In genomic region chr12:121789800-121790748, GRCh38 we compare ENCODE assay signal across 8 cellular contexts.
DNase-seq lines count a peak whose midpoint lies in the region; ATAC-seq and TF ChIP-seq lines count a peak whose summit lies in the region.

No MANE protein-coding gene starts in this region.

- H2AFZ ChIP-seq in DND-41 (ENCODE audit: low read depth, low read length) = peak overlapping the region; percentile 66

- no peaks in the 10 kb centered on the region for H3K9me3 ChIP-seq in DND-41 (ENCODE audit: insufficient read depth, low read length, severe bottlenecking)
- H3K9me3 ChIP-seq in iPS-15b (ENCODE audit: control insufficient read depth, insufficient read depth, low read length) = no peaks in the 10 kb centered on the region

- DNase-seq in DND-41 (peak; percentile 98), activated T-cell treated with anti-CD3 and anti-CD28 coated beads for 48 hours (ENCODE audit: low read depth) (peak; percentile 90), NCI-H1694 (lab: John Stamatoyannopoulos, UW) (no peak), NCI-H82 (lab: John Stamatoyannopoulos, UW) (no peak)
- peak; percentile 83 for DNase-seq in NK-92 treated with Interleukin-12 subunit alpha and Interleukin-12 subunit beta, amount 100 ng/mL, for 24 hours (lab: John Stamatoyannopoulos, UW)
- peak; percentile 84 to 88 (median 86) for DNase-seq in stimulated activated CD4-positive, alpha-beta T cell treated with anti-CD3 and anti-CD28 coated beads, TNF-alpha, amount 100 ng/mL, for 1 hour (ENCODE audit: low read depth in 3 of 3, low spot score in 1 of 3)

- H3K79me2 ChIP-seq in DND-41 (ENCODE audit: insufficient read depth, low read length) = peaks cover 56% of the 10 kb centered on the region

- peaks cover 11% of the 10 kb centered on the region for H4K20me1 ChIP-seq in DND-41 (ENCODE audit: insufficient read depth, low read length)

- ATAC-seq in DND-41 (ENCODE audit: insufficient read depth, low read depth) = peak; percentile 80
- peak; percentile 36 for ATAC-seq in GM21825 (IDR thresholded peaks at IDR 0.05; ENCODE audit: unreplicated experiment)

- peak overlapping the region; percentile 54 for H3K9ac ChIP-seq in DND-41 (ENCODE audit: low read depth, low read length)
- H3K9ac ChIP-seq in iPS-15b (ENCODE audit: low read depth, low read length) = peak overlapping the region; percentile 12

- H3K4me2 ChIP-seq in DND-41 (ENCODE audit: insufficient read depth, low read length) = peak overlapping the region; percentile 59

- peak overlapping the region in 1 of 2 experiments; percentile 28; a peak in 1 of 4 replicates for H3K4me3 ChIP-seq in DND-41 (ENCODE audit: low read depth in 1 of 2, low read length in 2 of 2)
- H3K4me3 ChIP-seq in iPS-15b (ENCODE audit: low read depth, low read length) = no peak overlapping the region

- peak overlapping the region; percentile 93 for H3K27ac ChIP-seq in DND-41 (ENCODE audit: low read length)

- H3K36me3 ChIP-seq in DND-41 (ENCODE audit: insufficient read depth, low read length) (peaks cover 21% of the 10 kb centered on the region; the same call in 1 of the 2 replicates), iPS-15b (ENCODE audit: control insufficient read depth, insufficient read depth, low read length) (peaks cover 13% of the 10 kb centered on the region)

- H3K27me3 ChIP-seq in DND-41 (ENCODE audit: insufficient read depth, low read length, poor library complexity) (no peaks in the 10 kb centered on the region), iPS-15b (ENCODE audit: control insufficient read depth, insufficient read depth, low read length) (no peaks in the 10 kb centered on the region)

- H3K4me1 ChIP-seq in DND-41 (ENCODE audit: insufficient read depth, low read length) (peaks cover 64% of the 10 kb centered on the region), iPS-15b (ENCODE audit: control insufficient read depth, insufficient read depth, low read length) (peaks cover 9% of the 10 kb centered on the region)

- no peak for TF ChIP-seq CTCF in DND-41 (IDR thresholded peaks at IDR 0.05; ENCODE audit: borderline replicate concordance, extremely low read depth, low read length, poor library complexity, severe bottlenecking)

Comparison
In these comparisons a context has a peak if more than half of its experiments do, and no peak if none do; other contexts are left out.
1. DNase-seq: peak in DND-41 (single experiment), NK-92 treated with Interleukin-12 subunit alpha and Interleukin-12 subunit beta, amount 100 ng/mL, for 24 hours (single experiment), activated T-cell treated with anti-CD3 and anti-CD28 coated beads for 48 hours (single experiment) and stimulated activated CD4-positive, alpha-beta T cell treated with anti-CD3 and anti-CD28 coated beads, TNF-alpha, amount 100 ng/mL, for 1 hour (3 of 3); none in NCI-H1694 (single experiment) and NCI-H82 (single experiment).